14 cellular contexts compared by ENCODE assay signal in genomic region chr17:570403-570802, GRCh38.
DNase-seq lines count a peak whose midpoint lies in the region; ATAC-seq and TF ChIP-seq lines count a peak whose summit lies in the region.
"Had no signal": no experiment of that assay in that cellular context is flagged by ENCODE, and none has a peak within 500 bp of the region (broad histone marks: within the 10 kb centered on the region; RNA-seq: fewer than 3 reads in every experiment).

No MANE protein-coding gene starts in this region.

- H3K9me2 ChIP-seq in OCI-LY7 (ENCODE audit: insufficient read depth, low read length): no peaks in the 10 kb centered on the region

- H3K4me3 Mint-ChIP-seq in activated CD4-positive, alpha-beta T cell treated with anti-CD3 and anti-CD28 coated beads, Interleukin-2, amount 10 ng/mL, durations not matched to agents 24 days and 14 days: no peak overlapping the region
- no peak overlapping the region for H3K4me3 Mint-ChIP-seq in CD8-positive, alpha-beta T cell
- no peak overlapping the region for H3K4me3 Mint-ChIP-seq in dendritic cell treated with granulocyte-macrophage colony-stimulating factor and Interleukin-4, amounts not matched to agents 40 ng/mL and 50 ng/mL, for 4 days
- H3K4me3 Mint-ChIP-seq: CD4-positive, CD25-positive, alpha-beta regulatory T cell; HFFc6 had no signal

- no peaks in the 10 kb centered on the region for H3K27me3 Mint-ChIP-seq in activated CD4-positive, alpha-beta T cell treated with anti-CD3 and anti-CD28 coated beads, Interleukin-2, amount 10 ng/mL, durations not matched to agents 24 days and 14 days
- H3K27me3 Mint-ChIP-seq in CD8-positive, alpha-beta T cell (ENCODE audit: low read depth): no peaks in the 10 kb centered on the region
- H3K27me3 Mint-ChIP-seq in dendritic cell treated with granulocyte-macrophage colony-stimulating factor and Interleukin-4, amounts not matched to agents 40 ng/mL and 50 ng/mL, for 4 days: no peaks in the 10 kb centered on the region
- H3K27me3 Mint-ChIP-seq: CD4-positive, CD25-positive, alpha-beta regulatory T cell had no signal

- H3K9me3 ChIP-seq in CD8-positive, alpha-beta T cell (ENCODE audit: low read length): no peaks in the 10 kb centered on the region
- H3K9me3 ChIP-seq in spleen (no peaks in the 10 kb centered on the region), OCI-LY7 (ENCODE audit: low read length) (no peaks in the 10 kb centered on the region), lower lobe of right lung (no peaks in the 10 kb centered on the region)

- no peaks in the 10 kb centered on the region for H3K79me2 ChIP-seq in OCI-LY7 (ENCODE audit: insufficient read depth, low read depth, low read length)

- no peak for DNase-seq in activated CD4-positive, alpha-beta T cell treated with anti-CD3 and anti-CD28 coated beads, Interleukin-2, amount 10 ng/mL, durations not matched to agents 24 days and 14 days
- no peak for DNase-seq in activated CD4-positive, alpha-beta T cell treated with anti-CD3 and anti-CD28 coated beads for 48 hours
- DNase-seq in CD8-positive, alpha-beta T cell: no peak
- DNase-seq in spleen (no peak), putamen (ENCODE audit: low spot score) (no peak), OCI-LY7 (ENCODE audit: low spot score) (no peak), lower lobe of right lung (no peak)
- DNase-seq: Calu3; CD4-positive, CD25-positive, alpha-beta regulatory T cell; DMS 273 treated with DMSO at 0.1 percent for 48 hours; HCEC 1CT; HFFc6 had no signal

- 80 to 96% (median 91%) methylated on average over 1 of the region's 1 CpG for WGBS in spleen, 5 donors

- intact Hi-C loops in activated CD4-positive, alpha-beta T cell treated with anti-CD3 and anti-CD28 coated beads, Interleukin-2, amount 10 ng/mL, durations not matched to agents 24 days and 14 days (cut with micrococcal nuclease): no loop called here
- intact Hi-C loops in CD8-positive, alpha-beta T cell (cut with DNase I, micrococcal nuclease): no loop called here
- intact Hi-C loops in dendritic cell treated with granulocyte-macrophage colony-stimulating factor and Interleukin-4, amounts not matched to agents 40 ng/mL and 50 ng/mL, for 4 days (cut with micrococcal nuclease): no loop called here
- intact Hi-C loops in spleen (cut with DNase I; ENCODE audit: low total_unique reads): no loop called here
- intact Hi-C loops in OCI-LY7 (cut with micrococcal nuclease; ENCODE audit: unreplicated experiment): no loop called here
- intact Hi-C loops in lower lobe of right lung (cut with DNase I): no loop called here

- no peak overlapping the region for H3K4me2 ChIP-seq in OCI-LY7 (ENCODE audit: low read length)

- H3K4me3 ChIP-seq in CD8-positive, alpha-beta T cell (ENCODE audit: low read depth, low read length): no peak overlapping the region
- no peak overlapping the region for H3K4me3 ChIP-seq in spleen
- H3K4me3 ChIP-seq in OCI-LY7 (ENCODE audit: low read depth, low read length, poor library complexity, severe bottlenecking): no peak overlapping the region
- no peak overlapping the region for H3K4me3 ChIP-seq in lower lobe of right lung

- no peaks in the 10 kb centered on the region for H4K20me1 ChIP-seq in OCI-LY7 (ENCODE audit: insufficient read depth, low read length)

- H2AFZ ChIP-seq in OCI-LY7 (ENCODE audit: low read length): no peak overlapping the region

- CTCF ChIA-PET in CD8-positive, alpha-beta T cell (lab: Charles Lee): no interaction called here
- CTCF ChIA-PET in OCI-LY7 (lab: Charles Lee; ENCODE audit: unreplicated experiment): no interaction called here

- no peak for TF ChIP-seq CTCF in CD8-positive, alpha-beta T cell (IDR thresholded peaks at IDR 0.05)
- no peak for TF ChIP-seq CTCF in spleen (IDR thresholded peaks at IDR 0.05 in 8 of 11, conservative IDR thresholded peaks at IDR 0.05 in 3 of 11)
- TF ChIP-seq CTCF in OCI-LY7 (conservative IDR thresholded peaks at IDR 0.05; ENCODE audit: low read length): no peak
- TF ChIP-seq CTCF in lower lobe of right lung (IDR thresholded peaks at IDR 0.05): no peak

- peaks cover 6% of the 10 kb centered on the region for H3K4me1 Mint-ChIP-seq in activated CD4-positive, alpha-beta T cell treated with anti-CD3 and anti-CD28 coated beads, Interleukin-2, amount 10 ng/mL, durations not matched to agents 24 days and 14 days
- no peaks in the 10 kb centered on the region for H3K4me1 Mint-ChIP-seq in CD8-positive, alpha-beta T cell (ENCODE audit: low read depth)
- H3K4me1 Mint-ChIP-seq in dendritic cell treated with granulocyte-macrophage colony-stimulating factor and Interleukin-4, amounts not matched to agents 40 ng/mL and 50 ng/mL, for 4 days (ENCODE audit: low read depth): peaks cover 51% of the 10 kb centered on the region

- no peaks in the 10 kb centered on the region for H3K4me1 ChIP-seq in CD8-positive, alpha-beta T cell (ENCODE audit: insufficient read depth, low read length)
- H3K4me1 ChIP-seq in spleen: peaks cover 5 to 63% (median 34%) of the 10 kb centered on the region in 6 donors
- H3K4me1 ChIP-seq in OCI-LY7 (ENCODE audit: insufficient read depth, low read length, poor library complexity, severe bottlenecking): peaks cover 9% of the 10 kb centered on the region
- peaks cover 20% of the 10 kb centered on the region for H3K4me1 ChIP-seq in lower lobe of right lung

- H3K36me3 Mint-ChIP-seq in activated CD4-positive, alpha-beta T cell treated with anti-CD3 and anti-CD28 coated beads, Interleukin-2, amount 10 ng/mL, durations not matched to agents 24 days and 14 days (ENCODE audit: low read depth): peaks cover 26% of the 10 kb centered on the region
- peaks cover 55% of the 10 kb centered on the region for H3K36me3 Mint-ChIP-seq in CD8-positive, alpha-beta T cell
- H3K36me3 Mint-ChIP-seq in dendritic cell treated with granulocyte-macrophage colony-stimulating factor and Interleukin-4, amounts not matched to agents 40 ng/mL and 50 ng/mL, for 4 days (ENCODE audit: low read depth): peaks cover 69% of the 10 kb centered on the region

- POLR2A ChIA-PET in CD8-positive, alpha-beta T cell (lab: Charles Lee): no interaction called here
- POLR2A ChIA-PET in OCI-LY7 (lab: Charles Lee): no interaction called here

- no peaks in the 10 kb centered on the region for H3K36me3 ChIP-seq in CD8-positive, alpha-beta T cell (ENCODE audit: insufficient read depth, low read length)
- H3K36me3 ChIP-seq in spleen: peaks cover 0 to 36% (median 0%) of the 10 kb centered on the region in 6 donors
- peaks cover 5% of the 10 kb centered on the region; the same call in 1 of the 2 replicates for H3K36me3 ChIP-seq in OCI-LY7 (ENCODE audit: insufficient read depth, low read length)
- H3K36me3 ChIP-seq in lower lobe of right lung: peaks cover 18% of the 10 kb centered on the region

- BruUV-seq in OCI-LY7 (replicated peaks; lab: Mats Ljungman, UMichigan): no TSS peak

- peak overlapping the region; percentile 0 for H3K27ac Mint-ChIP-seq in activated CD4-positive, alpha-beta T cell treated with anti-CD3 and anti-CD28 coated beads, Interleukin-2, amount 10 ng/mL, durations not matched to agents 24 days and 14 days
- H3K27ac Mint-ChIP-seq in CD8-positive, alpha-beta T cell: peak overlapping the region; percentile 5
- H3K27ac Mint-ChIP-seq in dendritic cell treated with granulocyte-macrophage colony-stimulating factor and Interleukin-4, amounts not matched to agents 40 ng/mL and 50 ng/mL, for 4 days: peak overlapping the region; percentile 73
- H3K27ac Mint-ChIP-seq: HFFc6 had no signal

- no peak for ATAC-seq in CD8-positive, alpha-beta T cell
- no peak for ATAC-seq in lower lobe of right lung

- TF ChIP-seq POLR2A in spleen (IDR thresholded peaks at IDR 0.05): no peak

- no peak overlapping the region for H3K27ac ChIP-seq in CD8-positive, alpha-beta T cell (ENCODE audit: low read depth, low read length)
- peak overlapping the region in 5 of 8 donors; percentile 0 to 81 (median 53) for H3K27ac ChIP-seq in spleen
- no peak overlapping the region for H3K27ac ChIP-seq in OCI-LY7 (ENCODE audit: low read depth, low read length, poor library complexity, severe bottlenecking)
- H3K27ac ChIP-seq in lower lobe of right lung: no peak overlapping the region
- H3K27ac ChIP-seq: 22Rv1 had no signal

- H3K9me3 Mint-ChIP-seq in activated CD4-positive, alpha-beta T cell treated with anti-CD3 and anti-CD28 coated beads, Interleukin-2, amount 10 ng/mL, durations not matched to agents 24 days and 14 days: no peaks in the 10 kb centered on the region
- peaks cover 2% of the 10 kb centered on the region for H3K9me3 Mint-ChIP-seq in CD8-positive, alpha-beta T cell
- no peaks in the 10 kb centered on the region for H3K9me3 Mint-ChIP-seq in dendritic cell treated with granulocyte-macrophage colony-stimulating factor and Interleukin-4, amounts not matched to agents 40 ng/mL and 50 ng/mL, for 4 days
- H3K9me3 Mint-ChIP-seq: HFFc6 had no signal

- no peaks in the 10 kb centered on the region for H3K27me3 ChIP-seq in CD8-positive, alpha-beta T cell (ENCODE audit: insufficient read depth, low read length)
- no peaks in the 10 kb centered on the region for H3K27me3 ChIP-seq in spleen (replicated peaks in 1 of 7)
- H3K27me3 ChIP-seq in lower lobe of right lung (ENCODE audit: low read depth): no peaks in the 10 kb centered on the region

Comparison
In these comparisons a context has a peak if more than half of its experiments do, and no peak if none do; other contexts are left out.
1. H3K27ac Mint-ChIP-seq: peak in every context shown above with its lines; median percentile 73 in dendritic cell treated with granulocyte-macrophage colony-stimulating factor and Interleukin-4, amounts not matched to agents 40 ng/mL and 50 ng/mL, for 4 days; 5 in CD8-positive, alpha-beta T cell; 0 in activated CD4-positive, alpha-beta T cell treated with anti-CD3 and anti-CD28 coated beads, Interleukin-2, amount 10 ng/mL, durations not matched to agents 24 days and 14 days.
2. H3K27ac ChIP-seq: peak in spleen (5 of 8); none in CD8-positive, alpha-beta T cell (single experiment), OCI-LY7 (single experiment) and lower lobe of right lung (single experiment).